ENCODE assay signal across 30 cellular contexts in the genomic region with DNA sequence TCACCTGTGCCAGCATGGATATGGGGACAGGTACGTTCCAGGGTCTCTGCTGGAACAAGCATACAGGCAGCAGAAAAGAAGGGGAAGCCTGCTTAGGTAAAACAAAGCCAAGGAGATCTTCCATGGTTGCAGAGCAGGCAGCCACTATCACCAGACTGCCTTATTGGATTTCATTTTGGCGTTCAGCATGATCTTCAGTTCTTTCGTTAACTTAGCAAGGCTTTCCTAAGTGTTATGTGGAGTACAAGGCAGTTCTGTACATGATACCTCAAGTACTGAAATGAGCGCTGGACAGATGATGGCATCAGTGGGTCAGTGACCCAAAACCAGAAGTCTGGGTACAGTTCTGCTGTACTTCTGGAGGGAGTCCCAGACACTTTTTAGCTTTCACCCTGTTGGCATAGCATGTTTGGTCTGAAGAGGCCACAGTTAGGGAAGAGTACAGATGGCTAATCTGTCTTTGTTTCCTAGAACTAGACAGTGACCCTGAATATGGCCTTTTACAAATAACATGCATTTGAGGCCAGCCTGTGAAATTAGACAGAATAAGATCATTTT.
"Had no signal": no experiment of that assay in that cellular context is flagged by ENCODE, and none has a peak within 500 bp of the region (broad histone marks: within the 10 kb centered on the region; RNA-seq: fewer than 3 reads in every experiment).

No MANE protein-coding gene starts in this region.

- DNase-seq: cerebellar nuclear complex; cortex of kidney; effector memory CD8-positive, alpha-beta T cell; erythroblast; esophagus squamous epithelium; foreskin melanocyte; hypothalamus; immature natural killer cell; islet precursor cell; kidney glomerular epithelial cell; left colon; mesenchymal stem cell; mucosa of descending colon; naive B cell; nucleus accumbens; ovary; posterior cingulate gyrus; sigmoid colon; spleen; stimulated activated CD4-positive, alpha-beta T cell treated with anti-CD3 and anti-CD28 coated beads, Interleukin-4, amount 100 ng/mL, for 4 hours; stimulated activated naive CD4-positive, alpha-beta T cell; stimulated activated naive CD8-positive, alpha-beta T cell treated with anti-CD3 and anti-CD28 coated beads, Interleukin-15, amount 100 ng/mL, for 72 hours; transverse colon had no signal

- H3K9me3 ChIP-seq: esophagus squamous epithelium, mucosa of descending colon, ovary, sigmoid colon, spleen, suprapubic skin, transverse colon, vagina had no signal

- H3K9me3 Mint-ChIP-seq: effector memory CD8-positive, alpha-beta T cell; immature natural killer cell; mesothelial cell of epicardium; naive B cell; natural killer cell treated with Interleukin-12 subunit alpha and Interleukin-12 subunit beta and Interleukin-15 and Interleukin-18, amount 100 ng/mL, for 72 hours; stimulated activated naive CD8-positive, alpha-beta T cell treated with anti-CD3 and anti-CD28 coated beads, Interleukin-15, amount 100 ng/mL, for 72 hours had no signal

- H3K4me3 ChIP-seq: esophagus squamous epithelium, lung, mucosa of descending colon, ovary, sigmoid colon, skin epidermis, spleen, suprapubic skin, transverse colon, vagina had no signal

- H3K27me3 ChIP-seq: esophagus squamous epithelium, ovary, sigmoid colon, spleen, suprapubic skin, transverse colon, vagina had no signal

- H3K4me3 Mint-ChIP-seq: effector memory CD8-positive, alpha-beta T cell; immature natural killer cell; mesothelial cell of epicardium; naive B cell; natural killer cell treated with Interleukin-12 subunit alpha and Interleukin-12 subunit beta and Interleukin-15 and Interleukin-18, amount 100 ng/mL, for 72 hours; stimulated activated naive CD8-positive, alpha-beta T cell treated with anti-CD3 and anti-CD28 coated beads, Interleukin-15, amount 100 ng/mL, for 72 hours had no signal

- H3K27ac Mint-ChIP-seq: effector memory CD8-positive, alpha-beta T cell; immature natural killer cell; mesothelial cell of epicardium; natural killer cell treated with Interleukin-12 subunit alpha and Interleukin-12 subunit beta and Interleukin-15 and Interleukin-18, amount 100 ng/mL, for 72 hours; stimulated activated naive CD8-positive, alpha-beta T cell treated with anti-CD3 and anti-CD28 coated beads, Interleukin-15, amount 100 ng/mL, for 72 hours had no signal

- ATAC-seq: effector memory CD8-positive, alpha-beta T cell; left colon; mucosa of descending colon; natural killer cell treated with Interleukin-12 subunit alpha and Interleukin-12 subunit beta and Interleukin-15 and Interleukin-18, amount 100 ng/mL, for 72 hours; stimulated activated naive CD8-positive, alpha-beta T cell treated with anti-CD3 and anti-CD28 coated beads, Interleukin-15, amount 100 ng/mL, for 72 hours had no signal

- H3K27me3 Mint-ChIP-seq: effector memory CD8-positive, alpha-beta T cell; naive B cell; natural killer cell treated with Interleukin-12 subunit alpha and Interleukin-12 subunit beta and Interleukin-15 and Interleukin-18, amount 100 ng/mL, for 72 hours; stimulated activated naive CD8-positive, alpha-beta T cell treated with anti-CD3 and anti-CD28 coated beads, Interleukin-15, amount 100 ng/mL, for 72 hours had no signal

- H3K36me3 ChIP-seq: esophagus squamous epithelium, ovary, transverse colon, vagina had no signal

- H3K4me1 ChIP-seq: sigmoid colon, vagina had no signal

- H3K4me1 Mint-ChIP-seq: immature natural killer cell, mesothelial cell of epicardium had no signal

- FAIRE-seq: endometrium had no signal

- H3K27ac ChIP-seq: esophagus squamous epithelium, ovary, sigmoid colon, skin epidermis, spleen, suprapubic skin, transverse colon, vagina had no signal
